In the genomic region with DNA sequence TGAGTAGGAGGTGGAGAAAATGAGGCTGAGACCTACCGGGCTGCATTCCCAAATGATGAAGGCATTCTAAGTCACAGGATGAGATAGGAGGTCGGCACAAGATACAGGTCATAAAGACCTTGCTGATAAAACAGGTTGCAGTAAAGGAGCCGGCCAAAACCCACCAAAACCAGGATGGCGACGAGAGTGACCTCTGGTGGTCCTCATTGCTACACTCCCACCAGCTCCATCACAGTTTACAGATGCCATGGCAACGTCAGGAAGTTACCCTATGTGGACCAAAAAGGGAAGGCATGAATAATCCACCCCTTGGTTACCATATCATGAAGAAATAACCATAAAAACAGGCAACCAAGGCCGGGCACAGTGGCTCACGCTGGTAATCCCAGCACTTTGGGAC, we compare ENCODE assay signal across 1 cellular context. TPM values are rescaled to one million over a fixed set of nuclear protein-coding genes. Genes with fewer than 3 reads are reported as not detected.
"Had no signal": no experiment of that assay in that cellular context is flagged by ENCODE, and none has a peak within 500 bp of the region (broad histone marks: within the 10 kb centered on the region; RNA-seq: fewer than 3 reads in every experiment).

No MANE protein-coding gene starts in this region.

RNA-seq across cellular contexts. Expression of a gene that starts 4.6 kb away (rescaled TPM):
- total RNA-seq: T-helper 1 cell treated with Interleukin-12 subunit alpha and Interleukin-12 subunit beta and Interleukin-4 antibody, amounts not matched to agents 30 ng/mL and 1 ng/mL, for 36 hours had no signal
